Comparison of ENCODE assay signal across 9 cellular contexts in the genomic region with DNA sequence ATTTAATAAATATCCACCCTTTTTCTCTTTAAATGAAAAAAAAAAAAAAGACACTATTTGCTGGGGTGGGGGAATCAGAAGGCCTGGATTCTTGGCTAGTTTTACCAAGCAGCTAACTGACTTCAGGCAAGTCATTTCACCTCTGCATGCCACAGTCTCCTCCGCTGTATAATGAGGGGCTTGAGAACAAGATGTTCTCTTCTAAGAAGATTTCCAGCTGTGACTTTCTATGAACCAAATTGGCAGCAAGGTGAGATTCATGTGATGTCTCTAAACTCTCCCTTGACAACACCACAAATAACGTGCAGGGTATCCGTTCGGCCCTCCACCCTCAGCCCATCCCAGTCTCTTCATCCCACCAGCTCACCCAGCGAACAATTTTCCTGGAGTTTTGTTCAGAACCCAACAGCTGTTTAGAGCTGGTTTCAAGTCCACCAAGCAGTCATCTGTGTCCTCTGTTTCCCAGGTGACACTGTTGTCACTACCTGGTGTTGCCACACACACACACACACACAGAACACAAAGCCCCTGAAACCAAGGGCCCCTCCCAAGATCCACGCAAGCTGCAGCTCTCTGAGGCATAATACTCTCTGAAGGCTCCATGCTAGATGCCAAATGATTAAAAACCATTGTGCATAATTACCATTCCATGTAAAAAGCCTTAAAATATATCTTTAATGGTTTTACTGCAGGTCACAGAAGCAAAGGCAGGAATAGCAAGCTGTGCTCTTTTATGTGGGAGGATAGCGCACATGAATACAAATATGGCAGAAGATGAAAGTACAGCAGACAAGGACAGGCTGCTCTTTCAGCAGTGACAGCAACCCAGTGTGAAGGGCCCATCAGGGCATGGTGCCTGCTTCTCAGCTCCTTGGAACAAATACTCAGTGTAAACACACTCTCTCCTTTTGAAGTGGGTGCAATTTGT. TPM values are rescaled to one million over a fixed set of nuclear protein-coding genes. Genes with fewer than 3 reads are reported as not detected.
DNase-seq lines count a peak whose midpoint lies in the region; ATAC-seq and TF ChIP-seq lines count a peak whose summit lies in the region.
"Had no signal": no experiment of that assay in that cellular context is flagged by ENCODE, and none has a peak within 500 bp of the region (broad histone marks: within the 10 kb centered on the region; RNA-seq: fewer than 3 reads in every experiment).

No MANE protein-coding gene starts in this region.

- H3K36me3 Mint-ChIP-seq in mesothelial cell of epicardium, result no peaks in the 10 kb centered on the region

- ATAC-seq in GM18519 (IDR thresholded peaks at IDR 0.05; ENCODE audit: low FRiP score, unreplicated experiment), result peak; percentile 14
- ATAC-seq in GM21717 (IDR thresholded peaks at IDR 0.05; ENCODE audit: unreplicated experiment), result peak; percentile 25
- peak; percentile 11 for ATAC-seq in HG03571 (IDR thresholded peaks at IDR 0.05; ENCODE audit: unreplicated experiment)

- H3K27ac Mint-ChIP-seq in mesothelial cell of epicardium, result peak overlapping the region; percentile 45

- no peaks in the 10 kb centered on the region for H3K27me3 Mint-ChIP-seq in mesothelial cell of epicardium (ENCODE audit: low read depth)

- H3K4me3 Mint-ChIP-seq in mesothelial cell of epicardium, result no peak overlapping the region

- DNase-seq in mesothelial cell of epicardium (ENCODE audit: low spot score in 2 of 2, unreplicated experiment in 2 of 2) (no peak), activated gamma-delta T cell treated with Interleukin-2 at 50 U/mL for 16 hours (no peak), AG08395 (ENCODE audit: low spot score) (no peak), iPS-NIHi7 (ENCODE audit: extremely low spot score) (no peak), COR-L47 (lab: John Stamatoyannopoulos, UW) (no peak)
- DNase-seq: glutamatergic neuron had no signal

- TF ChIP-seq CTCF in mesothelial cell of epicardium (IDR thresholded peaks at IDR 0.05; ENCODE audit: unreplicated experiment), result no peak

- H3K9me3 Mint-ChIP-seq in mesothelial cell of epicardium, result no peaks in the 10 kb centered on the region

- H3K4me1 Mint-ChIP-seq in mesothelial cell of epicardium, result peaks cover 32% of the 10 kb centered on the region

RNA-seq across cellular contexts. Expression of a gene that starts 48.2 kb away (rescaled TPM):
- 8.1 to 10.5 TPM (median 10.2 TPM) in 3 replicates for total RNA-seq in mesothelial cell of epicardium
